In genomic region chr9:82116538-82116937, GRCh38 we compare ENCODE assay signal across 2 cellular contexts.
TF ChIP-seq lines count a peak whose summit lies in the region.

No MANE protein-coding gene starts in this region.

TF ChIP-seq in SK-N-SH treated with all-trans-retinoic acid at 6 μM for 48 hours, 23 proteins besides CTCF, POLR2A, EP300 and RAD21:
- no peak for TF ChIP-seq TOX (CRISPR knock-in tag; IDR thresholded peaks at IDR 0.05; ENCODE audit: borderline replicate concordance)
- TF ChIP-seq ZNF8 (CRISPR knock-in tag; IDR thresholded peaks at IDR 0.05), result no peak
- TF ChIP-seq CSRNP3 (CRISPR knock-in tag; IDR thresholded peaks at IDR 0.05), result no peak
- TF ChIP-seq BACH2 (CRISPR knock-in tag; IDR thresholded peaks at IDR 0.05; ENCODE audit: borderline replicate concordance), result no peak
- TF ChIP-seq PPARA (CRISPR knock-in tag; IDR thresholded peaks at IDR 0.05; ENCODE audit: borderline replicate concordance), result no peak
- TF ChIP-seq RARB (CRISPR knock-in tag; IDR thresholded peaks at IDR 0.05), result no peak
- no peak for TF ChIP-seq ZFP30 (CRISPR knock-in tag; IDR thresholded peaks at IDR 0.05)
- no peak for TF ChIP-seq SNAI2 (CRISPR knock-in tag; IDR thresholded peaks at IDR 0.05)
- no peak for TF ChIP-seq CREB5 (CRISPR knock-in tag; IDR thresholded peaks at IDR 0.05; ENCODE audit: low read depth)
- TF ChIP-seq POU6F1 (CRISPR knock-in tag; IDR thresholded peaks at IDR 0.05; ENCODE audit: borderline replicate concordance, low read depth), result no peak
- TF ChIP-seq ZC3H10 (CRISPR knock-in tag; IDR thresholded peaks at IDR 0.05), result no peak
- TF ChIP-seq ZNF70 (CRISPR knock-in tag; IDR thresholded peaks at IDR 0.05), result no peak

TF ChIP-seq in SK-N-SH, 30 proteins besides CTCF, POLR2A, EP300 and RAD21:
- no peak for TF ChIP-seq FOXM1 (IDR thresholded peaks at IDR 0.05; ENCODE audit: low read depth)
- no peak for TF ChIP-seq USF2 (IDR thresholded peaks at IDR 0.05; ENCODE audit: borderline replicate concordance, low read depth, low read length)
- TF ChIP-seq FOXJ3 (CRISPR knock-in tag; IDR thresholded peaks at IDR 0.05), result no peak
- TF ChIP-seq RCOR1 (IDR thresholded peaks at IDR 0.05; ENCODE audit: low read length), result no peak
- TF ChIP-seq SMC3 (IDR thresholded peaks at IDR 0.05; ENCODE audit: low read depth, low read length), result no peak
- no peak for TF ChIP-seq TAF1 (IDR thresholded peaks at IDR 0.05; ENCODE audit: borderline replicate concordance, low read depth, low read length)
- no peak for TF ChIP-seq GATA2 (CRISPR knock-in tag; IDR thresholded peaks at IDR 0.05)
